In the genomic region with DNA sequence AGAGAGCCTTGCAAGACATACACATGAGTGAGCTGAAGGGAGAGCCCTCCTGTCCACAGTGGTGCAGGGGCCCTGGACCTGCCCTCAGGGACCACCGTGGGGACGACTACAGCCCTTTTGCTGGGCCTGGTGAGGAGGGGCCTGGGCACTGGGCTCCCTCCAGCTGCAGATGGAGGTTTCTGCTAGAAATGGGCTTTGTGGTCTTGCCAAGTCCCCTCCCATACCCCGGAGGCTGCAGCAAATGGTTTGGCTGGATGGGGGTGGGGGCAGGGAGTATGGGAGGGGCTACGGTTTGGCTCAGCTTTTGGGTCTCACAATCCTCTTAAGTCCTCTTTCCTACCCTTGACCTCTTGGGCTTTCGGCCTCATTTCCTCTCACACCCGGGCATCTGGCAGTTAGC, we compare ENCODE assay signal across 1 cellular context.
TF ChIP-seq lines count a peak whose summit lies in the region.

No MANE protein-coding gene starts in this region.

TF ChIP-seq in K562, 482 proteins besides CTCF, POLR2A, EP300 and RAD21 (continued from another document):
- TF ChIP-seq, protein P1, sequence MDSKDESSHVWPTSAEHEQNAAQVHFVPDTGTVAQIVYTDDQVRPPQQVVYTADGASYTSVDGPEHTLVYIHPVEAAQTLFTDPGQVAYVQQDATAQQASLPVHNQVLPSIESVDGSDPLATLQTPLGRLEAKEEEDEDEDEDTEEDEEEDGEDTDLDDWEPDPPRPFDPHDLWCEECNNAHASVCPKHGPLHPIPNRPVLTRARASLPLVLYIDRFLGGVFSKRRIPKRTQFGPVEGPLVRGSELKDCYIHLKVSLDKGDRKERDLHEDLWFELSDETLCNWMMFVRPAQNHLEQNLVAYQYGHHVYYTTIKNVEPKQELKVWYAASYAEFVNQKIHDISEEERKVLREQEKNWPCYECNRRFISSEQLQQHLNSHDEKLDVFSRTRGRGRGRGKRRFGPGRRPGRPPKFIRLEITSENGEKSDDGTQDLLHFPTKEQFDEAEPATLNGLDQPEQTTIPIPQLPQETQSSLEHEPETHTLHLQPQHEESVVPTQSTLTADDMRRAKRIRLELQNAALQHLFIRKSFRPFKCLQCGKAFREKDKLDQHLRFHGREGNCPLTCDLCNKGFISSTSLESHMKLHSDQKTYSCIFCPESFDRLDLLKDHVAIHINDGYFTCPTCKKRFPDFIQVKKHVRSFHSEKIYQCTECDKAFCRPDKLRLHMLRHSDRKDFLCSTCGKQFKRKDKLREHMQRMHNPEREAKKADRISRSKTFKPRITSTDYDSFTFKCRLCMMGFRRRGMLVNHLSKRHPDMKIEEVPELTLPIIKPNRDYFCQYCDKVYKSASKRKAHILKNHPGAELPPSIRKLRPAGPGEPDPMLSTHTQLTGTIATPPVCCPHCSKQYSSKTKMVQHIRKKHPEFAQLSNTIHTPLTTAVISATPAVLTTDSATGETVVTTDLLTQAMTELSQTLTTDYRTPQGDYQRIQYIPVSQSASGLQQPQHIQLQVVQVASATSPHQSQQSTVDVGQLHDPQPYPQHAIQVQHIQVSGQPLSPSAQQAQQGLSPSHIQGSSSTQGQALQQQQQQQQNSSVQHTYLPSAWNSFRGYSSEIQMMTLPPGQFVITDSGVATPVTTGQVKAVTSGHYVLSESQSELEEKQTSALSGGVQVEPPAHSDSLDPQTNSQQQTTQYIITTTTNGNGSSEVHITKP (IDR thresholded peaks at IDR 0.05; ENCODE audit: partially characterized antibody), result peak; percentile 77
